8 cellular contexts compared by ENCODE assay signal in genomic region chr20:49508435-49509199, GRCh38. TPM values are rescaled to one million over a fixed set of nuclear protein-coding genes. Genes with fewer than 3 reads are reported as not detected.
DNase-seq lines count a peak whose midpoint lies in the region; ATAC-seq, FAIRE-seq and TF ChIP-seq lines count a peak whose summit lies in the region.

No MANE protein-coding gene starts in this region.

- H3K4me1 Mint-ChIP-seq in glutamatergic neuron (ENCODE audit: low read depth, unreplicated experiment), result peaks cover 26% of the 10 kb centered on the region

- no peaks in the 10 kb centered on the region for H3K4me1 ChIP-seq in small intestine (ENCODE audit: control insufficient read depth in 2 of 2, insufficient read depth in 1 of 2, low read depth in 1 of 2, low read length in 1 of 2)

- H3K4me3 Mint-ChIP-seq in glutamatergic neuron (ENCODE audit: unreplicated experiment), result peak overlapping the region; percentile 41

- H3K9me3 Mint-ChIP-seq in glutamatergic neuron (ENCODE audit: unreplicated experiment), result peaks cover 9% of the 10 kb centered on the region

- H3K27me3 Mint-ChIP-seq in glutamatergic neuron (ENCODE audit: unreplicated experiment), result peaks cover 2% of the 10 kb centered on the region

- H3K27ac Mint-ChIP-seq in glutamatergic neuron (ENCODE audit: unreplicated experiment), result peak overlapping the region; percentile 86

- in situ Hi-C loops in GM13976 (cut with MboI; ENCODE audit: low sequenced_read_pairs, unreplicated experiment), result loop anchor here (25.0 kb wide), 1 partner anchor 171 kb away; no protein-coding TSS in a partner anchor

- H3K36me3 ChIP-seq in small intestine (ENCODE audit: control insufficient read depth in 2 of 2, insufficient read depth in 2 of 2, low read length in 2 of 2), result no peaks in the 10 kb centered on the region

- no peak overlapping the region for H3K4me3 ChIP-seq in WI38 (ENCODE audit: low read depth, low read length)
- no peak overlapping the region for H3K4me3 ChIP-seq in small intestine (ENCODE audit: low read depth in 1 of 2, low read length in 2 of 2)

- H3K9me3 ChIP-seq in small intestine (ENCODE audit: control insufficient read depth, low read depth), result no peaks in the 10 kb centered on the region

- FAIRE-seq in small intestine (lab: Jason Lieb, UNC), result no peak

- DNase-seq in AG20443 (ENCODE audit: low spot score), result peak; percentile 38
- DNase-seq in GM13976 (ENCODE audit: low spot score), result peak; percentile 73
- DNase-seq in NCI-H2196 treated with DMSO at 0.1 percent for 48 hours (lab: John Stamatoyannopoulos, UW; ENCODE audit: unreplicated experiment), result peak; percentile 3
- no peak for DNase-seq in glutamatergic neuron
- peak; percentile 11 for DNase-seq in small intestine

- peak; percentile 14 for TF ChIP-seq CTCF in GM13976 (IDR thresholded peaks at IDR 0.05; ENCODE audit: borderline replicate concordance, control extremely low read depth, extremely low read depth, insufficient read depth, missing control alignments)
- TF ChIP-seq CTCF in WI38 (IDR thresholded peaks at IDR 0.05; ENCODE audit: low read depth, low read length), result peak; percentile 48; the same call in 1 of the 2 replicates
- peak; percentile 70 for TF ChIP-seq CTCF in glutamatergic neuron (IDR thresholded peaks at IDR 0.05; ENCODE audit: partially characterized antibody, unreplicated experiment)

- 48 to 54% (median 48%) methylated on average over 14 of the region's 14 CpGs for WGBS in small intestine, 3 donors

- H3K27me3 ChIP-seq in small intestine (ENCODE audit: control insufficient read depth in 2 of 2, insufficient read depth in 2 of 2, low read length in 2 of 2), result peaks cover 0 to 4% of the 10 kb centered on the region in 2 donors

- no peaks in the 10 kb centered on the region for H3K36me3 Mint-ChIP-seq in glutamatergic neuron (ENCODE audit: unreplicated experiment)

- H3K27ac ChIP-seq in small intestine (ENCODE audit: low read depth in 1 of 2, low read length in 1 of 2), result no peak overlapping the region

- ATAC-seq in HG03175 (IDR thresholded peaks at IDR 0.05; ENCODE audit: unreplicated experiment), result no peak
- ATAC-seq in HG03280 (IDR thresholded peaks at IDR 0.05; ENCODE audit: unreplicated experiment), result no peak

RNA-seq across cellular contexts. Expression of gene KCNB1, which starts 26.1 kb away (rescaled TPM):
- total RNA-seq in glutamatergic neuron (ENCODE audit: unreplicated experiment), result 3.1 TPM
- polyA plus RNA-seq in small intestine, result 1 to 10 TPM in 1 of 3 donors, not detected in 2; 1.2 TPM

RNA-seq across cellular contexts. Expression of gene PTGIS, which starts 59.3 kb away (rescaled TPM):
- 0.12 TPM for total RNA-seq in glutamatergic neuron (ENCODE audit: unreplicated experiment)
- 10 to 100 TPM in 1 of 3 donors, under 1 TPM in 2; 0.22 to 15.1 (median 0.54) TPM for polyA plus RNA-seq in small intestine

Comparison
In these comparisons a context has a peak if more than half of its experiments do, and no peak if none do; other contexts are left out.
1. CTCF ChIP-seq: peak in every context shown above with its lines; median percentile 70 in glutamatergic neuron; 48 in WI38; 14 in GM13976.